Comparison of ENCODE assay signal across 8 cellular contexts in genomic region chr16:27268376-27269299, GRCh38. TPM values are rescaled to one million over a fixed set of nuclear protein-coding genes. Genes with fewer than 3 reads are reported as not detected.
DNase-seq lines count a peak whose midpoint lies in the region; ATAC-seq and TF ChIP-seq lines count a peak whose summit lies in the region.

A gene with protein sequence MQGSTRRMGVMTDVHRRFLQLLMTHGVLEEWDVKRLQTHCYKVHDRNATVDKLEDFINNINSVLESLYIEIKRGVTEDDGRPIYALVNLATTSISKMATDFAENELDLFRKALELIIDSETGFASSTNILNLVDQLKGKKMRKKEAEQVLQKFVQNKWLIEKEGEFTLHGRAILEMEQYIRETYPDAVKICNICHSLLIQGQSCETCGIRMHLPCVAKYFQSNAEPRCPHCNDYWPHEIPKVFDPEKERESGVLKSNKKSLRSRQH (minus strand): TSS chr16:27268772. CDS start chr16:27257570, 11,202 bp downstream.

- H3K4me3 ChIP-seq in NT2/D1 (ENCODE audit: insufficient read length, low read depth), result peak within 1 kb of the TSS; percentile 92

- H3K9ac ChIP-seq in NT2/D1 (ENCODE audit: insufficient read length, low read depth), result peak within 1 kb of the TSS; percentile 97

- H3K4me1 ChIP-seq in NT2/D1 (ENCODE audit: insufficient read depth, insufficient read length), result no peaks in the 10 kb centered on the region

- H3K36me3 Mint-ChIP-seq in endothelial cell (ENCODE audit: low read depth, unreplicated experiment) (no peaks in the 10 kb centered on the region), mesothelial cell of epicardium (peaks cover 2% of the 10 kb centered on the region)

- DNase-seq in Caki2 (ENCODE audit: low read depth), result peak; percentile 87
- peak in 75 of 76 experiments; percentile 12 to 98 (median 92) for DNase-seq in HUDEP-2 (lab: John Stamatoyannopoulos, UW; ENCODE audit: unreplicated experiment in 76 of 76)
- peak; percentile 94 for DNase-seq in NT2/D1 (ENCODE audit: low read depth, low spot score)
- peak; percentile 97 for DNase-seq in activated CD8-positive, alpha-beta memory T cell treated with anti-CD3 and anti-CD28 coated beads, Interleukin-2, amount 50 U/mL, for 4 hours
- DNase-seq in endothelial cell (ENCODE audit: low spot score), result peak; percentile 91
- DNase-seq in mesothelial cell of epicardium (ENCODE audit: low spot score in 2 of 2, unreplicated experiment in 2 of 2), result peak; percentile 72 to 86
- DNase-seq in stimulated activated CD8-positive, alpha-beta memory T cell treated with anti-CD3 and anti-CD28 coated beads, Interleukin-15, amount 100 ng/mL, for 48 hours (ENCODE audit: low read depth in 2 of 2), result peak; percentile 95 to 96

- in situ Hi-C loops in Caki2 (cut with HindIII; ENCODE audit: low pct_unique_long_range_greater_than_20kb, low sequenced_read_pairs), result no loop called here

- no peaks in the 10 kb centered on the region for H3K27me3 ChIP-seq in NT2/D1 (ENCODE audit: insufficient read depth, insufficient read length)

- no peaks in the 10 kb centered on the region for H3K9me3 ChIP-seq in NT2/D1 (ENCODE audit: insufficient read depth, low read length)

- H3K27me3 Mint-ChIP-seq in endothelial cell (ENCODE audit: unreplicated experiment) (peaks cover 4% of the 10 kb centered on the region), mesothelial cell of epicardium (ENCODE audit: low read depth) (no peaks in the 10 kb centered on the region)

- peaks cover 3% of the 10 kb centered on the region for H3K4me1 Mint-ChIP-seq in endothelial cell (ENCODE audit: unreplicated experiment)
- peaks cover 10% of the 10 kb centered on the region for H3K4me1 Mint-ChIP-seq in mesothelial cell of epicardium

- H3K36me3 ChIP-seq in NT2/D1 (ENCODE audit: insufficient read depth, insufficient read length, low read length), result no peaks in the 10 kb centered on the region

- H3K27ac Mint-ChIP-seq in endothelial cell (ENCODE audit: unreplicated experiment), result peak within 1 kb of the TSS; percentile 16
- peak within 1 kb of the TSS; percentile 89 for H3K27ac Mint-ChIP-seq in mesothelial cell of epicardium

- no peak for TF ChIP-seq CTCF in endothelial cell (IDR thresholded peaks at IDR 0.05; ENCODE audit: unreplicated experiment)
- TF ChIP-seq CTCF in mesothelial cell of epicardium (IDR thresholded peaks at IDR 0.05; ENCODE audit: unreplicated experiment), result no peak

- H3K9me3 Mint-ChIP-seq in endothelial cell (ENCODE audit: unreplicated experiment) (no peaks in the 10 kb centered on the region), mesothelial cell of epicardium (peaks cover 3% of the 10 kb centered on the region)

- ATAC-seq in GM21367 (IDR thresholded peaks at IDR 0.05; ENCODE audit: unreplicated experiment), result peak; percentile 91

- H3K4me3 Mint-ChIP-seq in endothelial cell (ENCODE audit: unreplicated experiment) (peak within 1 kb of the TSS; percentile 91), mesothelial cell of epicardium (peak within 1 kb of the TSS; percentile 84)

RNA-seq across cellular contexts. Expression of the gene that starts here (rescaled TPM):
- 47.9 and 57.2 TPM in 2 replicates for total RNA-seq in Caki2 (2014; rRNA removed; shearing (Covaris generic); ENCODE audit: low replicate concordance)
- total RNA-seq in endothelial cell (ENCODE audit: unreplicated experiment) (21.0 TPM), mesothelial cell of epicardium (25.4 to 26.6 TPM (median 25.8 TPM) in 3 replicates)

Comparison
In these comparisons a context has a peak if more than half of its experiments do, and no peak if none do; other contexts are left out.
1. Peak in every context shown above with its lines: DNase-seq, ATAC-seq and H3K4me3 ChIP-seq.